ENCODE assay signal across 8 cellular contexts in the genomic region with DNA sequence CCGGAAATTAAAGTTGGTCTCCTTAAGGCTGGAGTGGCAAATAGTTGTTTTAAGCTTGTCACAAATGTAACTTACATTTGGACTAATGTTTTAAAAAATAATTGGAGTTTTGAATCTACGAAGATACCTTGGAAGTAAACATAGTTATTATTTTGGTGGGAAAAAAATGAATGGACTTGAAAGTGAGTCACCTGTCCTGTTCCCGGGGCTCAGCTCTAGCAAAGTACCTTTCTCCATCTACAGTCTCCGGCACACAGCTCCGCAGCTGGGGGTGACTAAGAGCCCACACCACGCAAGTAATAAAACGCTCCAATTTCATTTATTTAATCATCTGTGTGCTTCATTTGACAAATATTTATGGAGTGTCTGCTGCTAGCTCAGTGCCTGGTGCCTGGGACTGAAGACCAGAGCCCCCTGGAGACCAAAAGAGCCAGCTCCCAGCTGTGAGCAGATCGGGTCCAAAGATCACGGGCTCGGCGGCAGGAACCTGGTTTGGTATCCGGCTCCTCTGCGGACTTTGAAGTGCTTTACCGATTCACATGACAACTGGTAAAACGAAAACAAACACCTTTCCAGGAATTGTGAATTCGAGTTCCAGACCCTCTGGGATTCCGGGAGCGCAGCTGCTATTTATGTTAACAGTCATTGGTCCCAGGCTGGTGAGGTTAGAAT. TPM values are rescaled to one million over a fixed set of nuclear protein-coding genes. Genes with fewer than 3 reads are reported as not detected.
DNase-seq lines count a peak whose midpoint lies in the region; ATAC-seq and TF ChIP-seq lines count a peak whose summit lies in the region.

No MANE protein-coding gene starts in this region.

- BruUV-seq in PC-3 (replicated peaks; lab: Mats Ljungman, UMichigan) (no TSS peak), mammary epithelial cell (replicated peaks; lab: Mats Ljungman, UMichigan) (no TSS peak)

- CTCF ChIA-PET in PC-3 (lab: Charles Lee), result interaction anchor here (0.5 to 2.6 kb wide), 15 partner anchors 9 to 188 kb away, joined by 3 to 33 read pairs (median 4); no protein-coding TSS in a partner anchor
- CTCF ChIA-PET in mammary epithelial cell (lab: Charles Lee; ENCODE audit: low non-redundant PET), result interaction anchor here (0.6 to 1.2 kb wide), 5 partner anchors 10 to 156 kb away, joined by 3 to 7 read pairs (median 3); no protein-coding TSS in a partner anchor

- peak; percentile 52 for TF ChIP-seq CTCF in AG10803 (conservative IDR thresholded peaks at IDR 0.05; ENCODE audit: low read length)
- TF ChIP-seq CTCF in PC-3 (conservative IDR thresholded peaks at IDR 0.05; ENCODE audit: low read depth, low read length), result peak; percentile 75
- TF ChIP-seq CTCF in mammary epithelial cell (conservative IDR thresholded peaks at IDR 0.05 in 1 of 2, IDR thresholded peaks at IDR 0.05 in 1 of 2; ENCODE audit: extremely low read depth in 1 of 2, insufficient read depth in 1 of 2, low read depth in 1 of 2, low read length in 2 of 2), result peak; percentile 24 to 47
- TF ChIP-seq CTCF in vagina (IDR thresholded peaks at IDR 0.05), result no peak
- TF ChIP-seq CTCF in GM20000 (IDR thresholded peaks at IDR 0.05; ENCODE audit: extremely low read depth, missing control alignments), result no peak

- peak overlapping the region; percentile 44 for H3K4me3 ChIP-seq in AG10803 (ENCODE audit: low read length)
- H3K4me3 ChIP-seq in H7 (ENCODE audit: insufficient read depth, low read depth, low read length), result peak overlapping the region; percentile 17
- H3K4me3 ChIP-seq in PC-3 (ENCODE audit: low read length), result peak overlapping the region; percentile 94
- peak overlapping the region; percentile 87 to 94 (median 92) for H3K4me3 ChIP-seq in mammary epithelial cell (replicated peaks in 1 of 3; ENCODE audit: insufficient read depth in 1 of 3, low read depth in 2 of 3, low read length in 3 of 3)
- peak overlapping the region; percentile 19 to 25 for H3K4me3 ChIP-seq in vagina

- no peaks in the 10 kb centered on the region for H3K9me2 ChIP-seq in PC-3 (replicated peaks; ENCODE audit: low read length)

- dilution Hi-C loops in mammary epithelial cell (cut with HindIII; ENCODE audit: low sequenced_read_pairs), result loop anchor here (5.0 to 10.0 kb wide), 2 partner anchors 91 to 154 kb away; no protein-coding TSS in a partner anchor

- no peak for TF ChIP-seq POLR2A in vagina (IDR thresholded peaks at IDR 0.05)

- ATAC-seq in PC-3 (peak; percentile 67), HG03520 (IDR thresholded peaks at IDR 0.05; ENCODE audit: unreplicated experiment) (no peak)

- DNase-seq in AG10803 (ENCODE audit: low read depth), result peak; percentile 70
- DNase-seq in H7, result peak; percentile 80
- DNase-seq in PC-3, result peak; percentile 97
- peak; percentile 87 for DNase-seq in mammary epithelial cell
- peak; percentile 22 to 83 for DNase-seq in lung microvascular endothelial cell (ENCODE audit: low read depth in 2 of 2)
- DNase-seq in vagina (ENCODE audit: extremely low spot score in 2 of 2), result no peak
- DNase-seq in GM20000 (ENCODE audit: low spot score), result no peak

- H3K4me2 ChIP-seq in PC-3 (ENCODE audit: low read length), result peak overlapping the region; percentile 90
- peak overlapping the region; percentile 80 for H3K4me2 ChIP-seq in mammary epithelial cell (ENCODE audit: insufficient read depth, low read depth, low read length)

- H3K27ac ChIP-seq in PC-3 (ENCODE audit: low read length), result peak overlapping the region; percentile 97
- peak overlapping the region; percentile 95 for H3K27ac ChIP-seq in mammary epithelial cell (ENCODE audit: insufficient read depth, low read depth, low read length)
- no peak overlapping the region for H3K27ac ChIP-seq in vagina

- intact Hi-C loops in PC-3 (cut with micrococcal nuclease), result loop anchor here (1.0 to 10.0 kb wide), 9 partner anchors 15 to 261 kb away; partner anchors contain the start of gene TMPRSS2
- intact Hi-C loops in mammary epithelial cell (cut with micrococcal nuclease), result loop anchor here (1.0 to 5.0 kb wide), 4 partner anchors 10 to 164 kb away; no protein-coding TSS in a partner anchor
- intact Hi-C loops in vagina (cut with DNase I), result no loop called here

- no peaks in the 10 kb centered on the region for H3K36me3 ChIP-seq in H7 (replicated peaks; ENCODE audit: control insufficient read depth, insufficient read depth, low read length)
- peaks cover 26% of the 10 kb centered on the region for H3K36me3 ChIP-seq in PC-3 (ENCODE audit: low read depth, low read length)
- no peaks in the 10 kb centered on the region for H3K36me3 ChIP-seq in mammary epithelial cell (ENCODE audit: insufficient read depth, low read length)
- H3K36me3 ChIP-seq in vagina, result no peaks in the 10 kb centered on the region

- POLR2A ChIA-PET in PC-3 (lab: Charles Lee; ENCODE audit: unreplicated experiment), result interaction anchor here (0.5 to 2.7 kb wide), 14 partner anchors 15 to 350 kb away, joined by 3 to 19 read pairs (median 6); no protein-coding TSS in a partner anchor

- peaks cover 32% of the 10 kb centered on the region for H4K20me1 ChIP-seq in PC-3 (ENCODE audit: low read length)
- H4K20me1 ChIP-seq in mammary epithelial cell (ENCODE audit: insufficient read depth, low read length), result no peaks in the 10 kb centered on the region

- H3K9me3 ChIP-seq in PC-3 (ENCODE audit: low read length) (no peaks in the 10 kb centered on the region), mammary epithelial cell (replicated peaks; ENCODE audit: insufficient read depth, low read length) (no peaks in the 10 kb centered on the region), vagina (no peaks in the 10 kb centered on the region)

- H3K27me3 ChIP-seq in H7 (ENCODE audit: control insufficient read depth, insufficient read depth, low read length) (peaks cover 75% of the 10 kb centered on the region), PC-3 (ENCODE audit: low read length) (no peaks in the 10 kb centered on the region), mammary epithelial cell (ENCODE audit: insufficient read depth, low read length) (no peaks in the 10 kb centered on the region), vagina (peaks cover 17% of the 10 kb centered on the region)

- in situ Hi-C loops in mammary epithelial cell (cut with MboI; ENCODE audit: low sequenced_read_pairs in 2 of 2), result loop anchor here in 1 of 2 donors (5.0 kb wide), 1 partner anchor 156 kb away; no protein-coding TSS in a partner anchor

- H2AFZ ChIP-seq in PC-3 (ENCODE audit: low read length), result no peak overlapping the region
- H2AFZ ChIP-seq in mammary epithelial cell (ENCODE audit: low read depth, low read length), result peak overlapping the region; percentile 83

- H3K4me1 ChIP-seq in PC-3 (ENCODE audit: insufficient read depth, low read length) (peaks cover 29% of the 10 kb centered on the region), mammary epithelial cell (ENCODE audit: insufficient read depth, low read length) (peaks cover 29% of the 10 kb centered on the region), vagina (peaks cover 32% of the 10 kb centered on the region)

- H3F3A ChIP-seq in PC-3 (ENCODE audit: low read length, unreplicated experiment), result peaks cover 3% of the 10 kb centered on the region

- peaks cover 59% of the 10 kb centered on the region for H3K79me2 ChIP-seq in PC-3 (ENCODE audit: low read length)
- peaks cover 40% of the 10 kb centered on the region for H3K79me2 ChIP-seq in mammary epithelial cell (ENCODE audit: insufficient read depth, low read length)

- H3K9ac ChIP-seq in PC-3 (ENCODE audit: low read length) (peak overlapping the region; percentile 94), mammary epithelial cell (ENCODE audit: insufficient read depth, low read length) (peak overlapping the region; percentile 87)

- 2% methylated on average over 16 of the region's 18 CpGs for WGBS in mammary epithelial cell (ENCODE audit: low coverage, missing lambda C conversion rate)

RNA-seq across cellular contexts. Expression of gene RIPK4, which starts 1.7 kb away (rescaled TPM):
- 10.5 and 11.7 TPM in 2 replicates for total RNA-seq in H7 (2014; rRNA removed; shearing (Covaris generic))
- total RNA-seq in PC-3 (2014; rRNA removed) (252 and 333 TPM in 2 replicates), mammary epithelial cell (10 to 100 TPM; 50.1 to 83.9 TPM), lung microvascular endothelial cell (under 0.01 and 1.1 TPM in 2 replicates), vagina (28.0 TPM)
- 21.0 TPM for polyA plus RNA-seq in mammary epithelial cell
- polyA minus RNA-seq in mammary epithelial cell, result 36.0 TPM

Comparison
In these comparisons a context has a peak if more than half of its experiments do, and no peak if none do; other contexts are left out.
1. DNase-seq: peak in AG10803 (single experiment), H7 (single experiment), PC-3 (single experiment), mammary epithelial cell (single experiment) and lung microvascular endothelial cell (2 of 2); none in vagina (0 of 2) and GM20000 (single experiment).
2. H3K4me3 ChIP-seq: peak in every context shown above with its lines; median percentile 94 in PC-3; 92 in mammary epithelial cell; 44 in AG10803; 22 in vagina; 17 in H7.
3. CTCF ChIP-seq: peak in AG10803 (single experiment), PC-3 (single experiment) and mammary epithelial cell (2 of 2); none in vagina (0 of 3) and GM20000 (single experiment).